ENCODE assay signal across 1 cellular context in genomic region chr20:32582659-32583580, GRCh38.
A peak's percentile ranks its signal among the peaks of the same experiment; 100 is the strongest.
TF ChIP-seq lines count a peak whose summit lies in the region.

No MANE protein-coding gene starts in this region.

TF ChIP-seq in HepG2, 621 proteins besides CTCF, POLR2A, EP300 and RAD21 (continued from another document and continues in another):
- TF ChIP-seq, protein P1, sequence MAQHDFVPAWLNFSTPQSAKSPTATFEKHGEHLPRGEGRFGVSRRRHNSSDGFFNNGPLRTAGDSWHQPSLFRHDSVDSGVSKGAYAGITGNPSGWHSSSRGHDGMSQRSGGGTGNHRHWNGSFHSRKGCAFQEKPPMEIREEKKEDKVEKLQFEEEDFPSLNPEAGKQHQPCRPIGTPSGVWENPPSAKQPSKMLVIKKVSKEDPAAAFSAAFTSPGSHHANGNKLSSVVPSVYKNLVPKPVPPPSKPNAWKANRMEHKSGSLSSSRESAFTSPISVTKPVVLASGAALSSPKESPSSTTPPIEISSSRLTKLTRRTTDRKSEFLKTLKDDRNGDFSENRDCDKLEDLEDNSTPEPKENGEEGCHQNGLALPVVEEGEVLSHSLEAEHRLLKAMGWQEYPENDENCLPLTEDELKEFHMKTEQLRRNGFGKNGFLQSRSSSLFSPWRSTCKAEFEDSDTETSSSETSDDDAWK (CRISPR knock-in tag; IDR thresholded peaks at IDR 0.05): no peak
- TF ChIP-seq TAF1 (CRISPR knock-in tag; IDR thresholded peaks at IDR 0.05) (no peak), SNAPC2 (CRISPR knock-in tag; IDR thresholded peaks at IDR 0.05) (no peak), RFXAP (CRISPR knock-in tag; IDR thresholded peaks at IDR 0.05; ENCODE audit: borderline replicate concordance) (no peak), ZNF772 (CRISPR knock-in tag; IDR thresholded peaks at IDR 0.05) (peak; percentile 14; the same call in 1 of the 2 replicates), MEIS2 (CRISPR knock-in tag; IDR thresholded peaks at IDR 0.05) (peak; percentile 67), ZNF530 (CRISPR knock-in tag; IDR thresholded peaks at IDR 0.05; ENCODE audit: low read depth) (no peak), ZKSCAN1 (IDR thresholded peaks at IDR 0.05; ENCODE audit: low read length) (no peak), RBM39 (IDR thresholded peaks at IDR 0.05; ENCODE audit: low read depth, low read length, poor library complexity, severe bottlenecking) (no peak), IRX3 (CRISPR knock-in tag; IDR thresholded peaks at IDR 0.05; ENCODE audit: borderline replicate concordance, low read depth) (peak; percentile 63; the same call in 1 of the 2 replicates), ZNF615 (CRISPR knock-in tag; IDR thresholded peaks at IDR 0.05; ENCODE audit: borderline replicate concordance) (no peak), SMARCC2 (IDR thresholded peaks at IDR 0.05) (no peak), ZNF101 (CRISPR knock-in tag; IDR thresholded peaks at IDR 0.05; ENCODE audit: borderline replicate concordance, low read depth) (no peak), ZBTB38 (CRISPR knock-in tag; IDR thresholded peaks at IDR 0.05) (no peak; the same call in none of the 2 replicates), SAFB2 (CRISPR knock-in tag; IDR thresholded peaks at IDR 0.05; ENCODE audit: borderline replicate concordance, low read depth) (no peak), SNAI1 (CRISPR knock-in tag; IDR thresholded peaks at IDR 0.05; ENCODE audit: borderline replicate concordance) (no peak), NR2F1 (CRISPR knock-in tag; IDR thresholded peaks at IDR 0.05) (peak in 1 of 2 experiments; percentile 50; a peak in 1 of 4 replicates), ZBTB20 (CRISPR knock-in tag; IDR thresholded peaks at IDR 0.05; ENCODE audit: borderline replicate concordance, low read depth) (no peak), RBM22 (optimal IDR thresholded peaks at IDR 0.05; ENCODE audit: low read length) (no peak), XBP1 (CRISPR knock-in tag; IDR thresholded peaks at IDR 0.05) (no peak), ATAD3A (CRISPR knock-in tag; IDR thresholded peaks at IDR 0.05) (no peak), NFIB (CRISPR knock-in tag; IDR thresholded peaks at IDR 0.05; ENCODE audit: borderline replicate concordance) (no peak), SOX13 (IDR thresholded peaks at IDR 0.05) (no peak), SOX13 (CRISPR knock-in tag; conservative IDR thresholded peaks at IDR 0.05 in 1 of 2, IDR thresholded peaks at IDR 0.05 in 1 of 2) (no peak), ZSCAN31 (CRISPR knock-in tag; IDR thresholded peaks at IDR 0.05; ENCODE audit: low read depth) (peak; percentile 69), ETV5 (CRISPR knock-in tag; IDR thresholded peaks at IDR 0.05; ENCODE audit: borderline replicate concordance) (peak; percentile 57; the same call in 1 of the 2 replicates), REXO4 (CRISPR knock-in tag; IDR thresholded peaks at IDR 0.05; ENCODE audit: borderline replicate concordance) (no peak), ZNF121 (CRISPR knock-in tag; IDR thresholded peaks at IDR 0.05) (no peak), MTF1 (CRISPR knock-in tag; IDR thresholded peaks at IDR 0.05) (no peak), ZFP41 (CRISPR knock-in tag; IDR thresholded peaks at IDR 0.05; ENCODE audit: borderline replicate concordance) (no peak), ZNF253 (CRISPR knock-in tag; IDR thresholded peaks at IDR 0.05; ENCODE audit: borderline replicate concordance) (no peak), ZNF746 (CRISPR knock-in tag; IDR thresholded peaks at IDR 0.05) (peak; percentile 85), KLF16 (CRISPR knock-in tag; IDR thresholded peaks at IDR 0.05) (peak in 1 of 2 experiments; percentile 49; a peak in 1 of 4 replicates), NR2F2 (IDR thresholded peaks at IDR 0.05; ENCODE audit: borderline replicate concordance, low read depth) (no peak), ZNF513 (CRISPR knock-in tag; conservative IDR thresholded peaks at IDR 0.05) (no peak), ZNF737 (CRISPR knock-in tag; IDR thresholded peaks at IDR 0.05; ENCODE audit: borderline replicate concordance) (no peak), RFX5 (IDR thresholded peaks at IDR 0.05; ENCODE audit: low read depth, low read length) (no peak), ZKSCAN5 (CRISPR knock-in tag; IDR thresholded peaks at IDR 0.05) (no peak), CBFB (CRISPR knock-in tag; IDR thresholded peaks at IDR 0.05) (no peak), JDP2 (CRISPR knock-in tag; IDR thresholded peaks at IDR 0.05; ENCODE audit: borderline replicate concordance) (no peak), KAT7 (CRISPR knock-in tag; IDR thresholded peaks at IDR 0.05; ENCODE audit: borderline replicate concordance) (no peak), DZIP1 (CRISPR knock-in tag; IDR thresholded peaks at IDR 0.05) (no peak), RFXANK (CRISPR knock-in tag; IDR thresholded peaks at IDR 0.05) (no peak), ZNF317 (CRISPR knock-in tag; IDR thresholded peaks at IDR 0.05) (peak; percentile 8; the same call in 1 of the 2 replicates), ZNF776 (CRISPR knock-in tag; IDR thresholded peaks at IDR 0.05) (peak; percentile 61; the same call in 1 of the 2 replicates), ZBTB1 (CRISPR knock-in tag; IDR thresholded peaks at IDR 0.05; ENCODE audit: borderline replicate concordance) (no peak), ZNF12 (CRISPR knock-in tag; IDR thresholded peaks at IDR 0.05) (no peak), ZNF256 (CRISPR knock-in tag; conservative IDR thresholded peaks at IDR 0.05) (no peak)
- TF ChIP-seq, protein P2, sequence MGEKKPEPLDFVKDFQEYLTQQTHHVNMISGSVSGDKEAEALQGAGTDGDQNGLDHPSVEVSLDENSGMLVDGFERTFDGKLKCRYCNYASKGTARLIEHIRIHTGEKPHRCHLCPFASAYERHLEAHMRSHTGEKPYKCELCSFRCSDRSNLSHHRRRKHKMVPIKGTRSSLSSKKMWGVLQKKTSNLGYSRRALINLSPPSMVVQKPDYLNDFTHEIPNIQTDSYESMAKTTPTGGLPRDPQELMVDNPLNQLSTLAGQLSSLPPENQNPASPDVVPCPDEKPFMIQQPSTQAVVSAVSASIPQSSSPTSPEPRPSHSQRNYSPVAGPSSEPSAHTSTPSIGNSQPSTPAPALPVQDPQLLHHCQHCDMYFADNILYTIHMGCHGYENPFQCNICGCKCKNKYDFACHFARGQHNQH (CRISPR knock-in tag; IDR thresholded peaks at IDR 0.05): 0 out of 2 replicates have a peak, but pooled peaks have one; percentile 18
- TF ChIP-seq, protein P3, sequence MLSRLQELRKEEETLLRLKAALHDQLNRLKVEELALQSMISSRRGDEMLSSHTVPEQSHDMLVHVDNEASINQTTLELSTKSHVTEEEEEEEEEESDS (CRISPR knock-in tag; IDR thresholded peaks at IDR 0.05; ENCODE audit: borderline replicate concordance): no peak
- TF ChIP-seq, protein P4, sequence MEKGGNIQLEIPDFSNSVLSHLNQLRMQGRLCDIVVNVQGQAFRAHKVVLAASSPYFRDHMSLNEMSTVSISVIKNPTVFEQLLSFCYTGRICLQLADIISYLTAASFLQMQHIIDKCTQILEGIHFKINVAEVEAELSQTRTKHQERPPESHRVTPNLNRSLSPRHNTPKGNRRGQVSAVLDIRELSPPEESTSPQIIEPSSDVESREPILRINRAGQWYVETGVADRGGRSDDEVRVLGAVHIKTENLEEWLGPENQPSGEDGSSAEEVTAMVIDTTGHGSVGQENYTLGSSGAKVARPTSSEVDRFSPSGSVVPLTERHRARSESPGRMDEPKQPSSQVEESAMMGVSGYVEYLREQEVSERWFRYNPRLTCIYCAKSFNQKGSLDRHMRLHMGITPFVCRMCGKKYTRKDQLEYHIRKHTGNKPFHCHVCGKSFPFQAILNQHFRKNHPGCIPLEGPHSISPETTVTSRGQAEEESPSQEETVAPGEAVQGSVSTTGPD (CRISPR knock-in tag; IDR thresholded peaks at IDR 0.05): no peak
- TF ChIP-seq, protein P5, sequence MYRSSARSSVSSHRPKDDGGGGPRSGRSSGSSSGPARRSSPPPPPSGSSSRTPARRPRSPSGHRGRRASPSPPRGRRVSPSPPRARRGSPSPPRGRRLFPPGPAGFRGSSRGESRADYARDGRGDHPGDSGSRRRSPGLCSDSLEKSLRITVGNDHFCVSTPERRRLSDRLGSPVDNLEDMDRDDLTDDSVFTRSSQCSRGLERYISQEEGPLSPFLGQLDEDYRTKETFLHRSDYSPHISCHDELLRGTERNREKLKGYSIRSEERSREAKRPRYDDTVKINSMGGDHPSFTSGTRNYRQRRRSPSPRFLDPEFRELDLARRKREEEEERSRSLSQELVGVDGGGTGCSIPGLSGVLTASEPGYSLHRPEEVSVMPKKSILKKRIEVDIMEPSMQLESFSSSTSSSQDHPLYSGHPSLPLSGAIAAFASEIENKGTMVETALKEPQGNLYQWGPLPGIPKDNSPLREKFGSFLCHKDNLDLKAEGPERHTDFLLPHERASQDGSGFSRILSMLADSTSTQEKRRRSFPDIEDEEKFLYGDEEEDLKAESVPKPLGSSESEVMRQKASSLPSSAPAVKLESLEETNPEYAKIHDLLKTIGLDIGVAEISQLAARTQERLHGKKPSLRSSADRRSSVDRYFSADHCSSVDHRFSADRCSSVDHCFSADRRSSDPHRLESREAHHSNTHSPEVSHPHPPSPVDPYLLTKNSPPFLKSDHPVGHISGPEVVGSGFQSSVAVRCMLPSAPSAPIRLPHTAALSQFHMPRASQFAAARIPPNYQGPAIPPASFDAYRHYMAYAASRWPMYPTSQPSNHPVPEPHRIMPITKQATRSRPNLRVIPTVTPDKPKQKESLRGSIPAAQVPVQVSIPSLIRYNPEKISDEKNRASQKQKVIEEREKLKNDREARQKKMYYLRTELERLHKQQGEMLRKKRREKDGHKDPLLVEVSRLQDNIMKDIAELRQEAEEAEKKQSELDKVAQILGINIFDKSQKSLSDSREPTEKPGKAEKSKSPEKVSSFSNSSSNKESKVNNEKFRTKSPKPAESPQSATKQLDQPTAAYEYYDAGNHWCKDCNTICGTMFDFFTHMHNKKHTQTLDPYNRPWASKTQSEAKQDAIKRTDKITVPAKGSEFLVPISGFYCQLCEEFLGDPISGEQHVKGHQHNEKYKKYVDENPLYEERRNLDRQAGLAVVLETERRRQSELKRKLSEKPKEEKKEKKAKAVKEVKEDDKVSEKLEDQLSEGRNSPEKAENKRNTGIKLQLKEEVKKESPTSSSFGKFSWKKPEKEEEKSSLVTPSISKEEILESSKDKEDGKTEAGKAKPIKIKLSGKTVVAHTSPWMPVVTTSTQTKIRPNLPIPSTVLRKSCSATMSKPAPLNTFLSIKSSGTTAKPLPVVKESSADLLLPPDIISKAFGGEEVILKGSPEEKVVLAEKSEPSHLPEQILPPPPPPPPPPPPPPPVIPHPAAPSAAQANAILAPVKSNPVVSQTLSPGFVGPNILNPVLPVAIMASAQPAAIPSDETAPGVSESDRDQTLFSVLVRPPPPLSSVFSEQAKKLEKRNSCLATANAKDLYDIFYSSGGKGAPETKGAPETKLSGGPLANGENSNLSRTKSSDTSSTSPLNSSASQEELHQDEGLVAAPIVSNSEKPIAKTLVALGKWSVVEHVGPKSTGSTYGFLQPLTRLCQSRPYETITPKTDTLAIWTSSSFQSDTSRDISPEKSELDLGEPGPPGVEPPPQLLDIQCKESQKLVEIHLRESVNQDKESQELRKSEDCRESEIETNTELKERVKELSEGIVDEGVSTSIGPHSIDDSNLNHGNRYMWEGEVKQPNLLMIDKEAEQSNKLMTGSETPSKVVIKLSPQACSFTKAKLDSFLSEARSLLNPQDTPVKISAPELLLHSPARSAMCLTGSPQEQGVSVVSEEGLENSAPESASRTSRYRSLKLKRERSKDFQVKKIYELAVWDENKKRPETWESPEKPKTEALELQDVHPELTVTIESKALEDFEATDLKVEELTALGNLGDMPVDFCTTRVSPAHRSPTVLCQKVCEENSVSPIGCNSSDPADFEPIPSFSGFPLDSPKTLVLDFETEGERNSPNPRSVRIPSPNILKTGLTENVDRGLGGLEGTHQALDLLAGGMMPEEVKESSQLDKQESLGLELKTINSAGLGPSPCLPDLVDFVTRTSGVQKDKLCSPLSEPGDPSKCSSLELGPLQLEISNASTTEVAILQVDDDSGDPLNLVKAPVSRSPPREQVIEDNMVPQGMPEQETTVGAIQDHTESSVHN (CRISPR knock-in tag; IDR thresholded peaks at IDR 0.05): 0 out of 2 replicates have a peak, but pooled peaks have one; percentile 30
- TF ChIP-seq, protein P6, sequence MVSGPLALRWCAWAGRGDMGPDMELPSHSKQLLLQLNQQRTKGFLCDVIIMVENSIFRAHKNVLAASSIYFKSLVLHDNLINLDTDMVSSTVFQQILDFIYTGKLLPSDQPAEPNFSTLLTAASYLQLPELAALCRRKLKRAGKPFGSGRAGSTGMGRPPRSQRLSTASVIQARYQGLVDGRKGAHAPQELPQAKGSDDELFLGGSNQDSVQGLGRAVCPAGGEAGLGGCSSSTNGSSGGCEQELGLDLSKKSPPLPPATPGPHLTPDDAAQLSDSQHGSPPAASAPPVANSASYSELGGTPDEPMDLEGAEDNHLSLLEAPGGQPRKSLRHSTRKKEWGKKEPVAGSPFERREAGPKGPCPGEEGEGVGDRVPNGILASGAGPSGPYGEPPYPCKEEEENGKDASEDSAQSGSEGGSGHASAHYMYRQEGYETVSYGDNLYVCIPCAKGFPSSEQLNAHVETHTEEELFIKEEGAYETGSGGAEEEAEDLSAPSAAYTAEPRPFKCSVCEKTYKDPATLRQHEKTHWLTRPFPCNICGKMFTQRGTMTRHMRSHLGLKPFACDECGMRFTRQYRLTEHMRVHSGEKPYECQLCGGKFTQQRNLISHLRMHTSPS (CRISPR knock-in tag; IDR thresholded peaks at IDR 0.05; ENCODE audit: low read depth): peak; percentile 28; the same call in 1 of the 2 replicates
